In genomic region chr11:35174666-35175065, GRCh38 we compare ENCODE assay signal across 10 cellular contexts. TPM values are rescaled to one million over a fixed set of nuclear protein-coding genes. Genes with fewer than 3 reads are reported as not detected.
DNase-seq lines count a peak whose midpoint lies in the region; ATAC-seq and TF ChIP-seq lines count a peak whose summit lies in the region.
"Had no signal": no experiment of that assay in that cellular context is flagged by ENCODE, and none has a peak within 500 bp of the region (broad histone marks: within the 10 kb centered on the region; RNA-seq: fewer than 3 reads in every experiment).

No MANE protein-coding gene starts in this region.

- no peak for TF ChIP-seq POLR2A in lower leg skin (IDR thresholded peaks at IDR 0.05)

- H3K4me3 ChIP-seq in lower leg skin (ENCODE audit: low read depth, poor library complexity, severe bottlenecking): no peak overlapping the region

- peaks cover 82% of the 10 kb centered on the region for H3K4me1 Mint-ChIP-seq in T-helper 17 cell
- peaks cover 70% of the 10 kb centered on the region for H3K4me1 Mint-ChIP-seq in stimulated activated memory B cell treated with anti-CD40 and anti-IgM and Interleukin-4, amounts not matched to agents 10 μg/mL and 1 μg/mL and 100 μg/mL, for 72 hours

- DNase-seq in HCEC 1CT: peak; percentile 91
- DNase-seq in T-helper 17 cell: no peak
- DNase-seq in fibroblast of peridontal ligament (ENCODE audit: extremely low read depth): peak; percentile 84
- no peak for DNase-seq in NCI-H1092 treated with DMSO at 0.1 percent for 48 hours (lab: John Stamatoyannopoulos, UW)
- no peak for DNase-seq in SIG-M5 treated with dmso at 0.1 percent for 504 hours (lab: John Stamatoyannopoulos, UW; ENCODE audit: unreplicated experiment)
- no peak for DNase-seq in lower leg skin (ENCODE audit: low spot score in 2 of 2)

- H3K27me3 Mint-ChIP-seq in T-helper 17 cell: no peaks in the 10 kb centered on the region
- H3K27me3 Mint-ChIP-seq in stimulated activated memory B cell treated with anti-CD40 and anti-IgM and Interleukin-4, amounts not matched to agents 10 μg/mL and 1 μg/mL and 100 μg/mL, for 72 hours: no peaks in the 10 kb centered on the region

- H3K36me3 Mint-ChIP-seq in T-helper 17 cell (ENCODE audit: low read depth): peaks cover 13% of the 10 kb centered on the region
- peaks cover 39% of the 10 kb centered on the region for H3K36me3 Mint-ChIP-seq in stimulated activated memory B cell treated with anti-CD40 and anti-IgM and Interleukin-4, amounts not matched to agents 10 μg/mL and 1 μg/mL and 100 μg/mL, for 72 hours
- H3K36me3 Mint-ChIP-seq: WTC11 had no signal

- TF ChIP-seq CTCF in lower leg skin (IDR thresholded peaks at IDR 0.05): no peak

- WGBS in lower leg skin, 2 donors: 38% methylated on average over 3 of the region's 3 CpGs

- no peaks in the 10 kb centered on the region for H3K9me3 ChIP-seq in T-helper 17 cell (ENCODE audit: control insufficient read depth, low read length, poor library complexity, severe bottlenecking)

- ATAC-seq in T-helper 17 cell (no peak), GM21528 (IDR thresholded peaks at IDR 0.05; ENCODE audit: low FRiP score, unreplicated experiment) (no peak)
- no peak for ATAC-seq in stimulated activated memory B cell treated with anti-CD40 and anti-IgM and Interleukin-4, amounts not matched to agents 10 μg/mL and 1 μg/mL and 100 μg/mL, for 72 hours
- ATAC-seq: WTC11 had no signal

- H3K9me3 Mint-ChIP-seq in stimulated activated memory B cell treated with anti-CD40 and anti-IgM and Interleukin-4, amounts not matched to agents 10 μg/mL and 1 μg/mL and 100 μg/mL, for 72 hours: no peaks in the 10 kb centered on the region
- H3K9me3 Mint-ChIP-seq: neural crest cell, WTC11 had no signal

- H3K4me3 Mint-ChIP-seq in T-helper 17 cell: peak overlapping the region; percentile 86
- H3K4me3 Mint-ChIP-seq in stimulated activated memory B cell treated with anti-CD40 and anti-IgM and Interleukin-4, amounts not matched to agents 10 μg/mL and 1 μg/mL and 100 μg/mL, for 72 hours: no peak overlapping the region
- H3K4me3 Mint-ChIP-seq: neural crest cell, WTC11 had no signal

- intact Hi-C loops in lower leg skin (cut with DNase I; ENCODE audit: low total_unique reads): no loop called here

- H3K27ac Mint-ChIP-seq in T-helper 17 cell: peak overlapping the region; percentile 99
- peak overlapping the region; percentile 53 for H3K27ac Mint-ChIP-seq in stimulated activated memory B cell treated with anti-CD40 and anti-IgM and Interleukin-4, amounts not matched to agents 10 μg/mL and 1 μg/mL and 100 μg/mL, for 72 hours
- H3K27ac Mint-ChIP-seq: WTC11 had no signal

RNA-seq across cellular contexts. Expression of gene CD44, which starts 35.7 kb away (rescaled TPM):
- total RNA-seq in T-helper 17 cell: 1,000 to 10,000 TPM; 1,118 to 1,497 TPM
- total RNA-seq in lower leg skin: 1,000 to 10,000 TPM in 1 of 4 donors, 100 to 1,000 TPM in 3; 861 to 1,282 (median 914) TPM

Comparison
In these comparisons a context has a peak if more than half of its experiments do, and no peak if none do; other contexts are left out.
1. DNase-seq: peak in HCEC 1CT (single experiment) and fibroblast of peridontal ligament (single experiment); none in T-helper 17 cell (0 of 3), NCI-H1092 treated with DMSO at 0.1 percent for 48 hours (single experiment), SIG-M5 treated with dmso at 0.1 percent for 504 hours (single experiment) and lower leg skin (0 of 2).